Comparison of ENCODE assay signal across 1 cellular context in genomic region chr11:19714387-19715363, GRCh38.
A peak's percentile ranks its signal among the peaks of the same experiment; 100 is the strongest.
TF ChIP-seq lines count a peak whose summit lies in the region.

No MANE protein-coding gene starts in this region.

TF ChIP-seq in K562, 482 proteins besides CTCF, POLR2A, EP300 and RAD21 (continued from another document):
- TF ChIP-seq VEZF1 (CRISPR knock-in tag; IDR thresholded peaks at IDR 0.05) (peak; percentile 34), KAT2B (IDR thresholded peaks at IDR 0.05; ENCODE audit: low read depth, low read length) (no peak), RERE (CRISPR knock-in tag; IDR thresholded peaks at IDR 0.05; ENCODE audit: borderline replicate concordance) (no peak), FOXP1 (CRISPR knock-in tag; IDR thresholded peaks at IDR 0.05) (no peak), NR2C1 (IDR thresholded peaks at IDR 0.05) (no peak), NR2C1 (tag; IDR thresholded peaks at IDR 0.05) (no peak)
- TF ChIP-seq, protein P1, sequence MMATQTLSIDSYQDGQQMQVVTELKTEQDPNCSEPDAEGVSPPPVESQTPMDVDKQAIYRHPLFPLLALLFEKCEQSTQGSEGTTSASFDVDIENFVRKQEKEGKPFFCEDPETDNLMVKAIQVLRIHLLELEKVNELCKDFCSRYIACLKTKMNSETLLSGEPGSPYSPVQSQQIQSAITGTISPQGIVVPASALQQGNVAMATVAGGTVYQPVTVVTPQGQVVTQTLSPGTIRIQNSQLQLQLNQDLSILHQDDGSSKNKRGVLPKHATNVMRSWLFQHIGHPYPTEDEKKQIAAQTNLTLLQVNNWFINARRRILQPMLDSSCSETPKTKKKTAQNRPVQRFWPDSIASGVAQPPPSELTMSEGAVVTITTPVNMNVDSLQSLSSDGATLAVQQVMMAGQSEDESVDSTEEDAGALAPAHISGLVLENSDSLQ (IDR thresholded peaks at IDR 0.05), result peak; percentile 86
- TF ChIP-seq, protein P2, sequence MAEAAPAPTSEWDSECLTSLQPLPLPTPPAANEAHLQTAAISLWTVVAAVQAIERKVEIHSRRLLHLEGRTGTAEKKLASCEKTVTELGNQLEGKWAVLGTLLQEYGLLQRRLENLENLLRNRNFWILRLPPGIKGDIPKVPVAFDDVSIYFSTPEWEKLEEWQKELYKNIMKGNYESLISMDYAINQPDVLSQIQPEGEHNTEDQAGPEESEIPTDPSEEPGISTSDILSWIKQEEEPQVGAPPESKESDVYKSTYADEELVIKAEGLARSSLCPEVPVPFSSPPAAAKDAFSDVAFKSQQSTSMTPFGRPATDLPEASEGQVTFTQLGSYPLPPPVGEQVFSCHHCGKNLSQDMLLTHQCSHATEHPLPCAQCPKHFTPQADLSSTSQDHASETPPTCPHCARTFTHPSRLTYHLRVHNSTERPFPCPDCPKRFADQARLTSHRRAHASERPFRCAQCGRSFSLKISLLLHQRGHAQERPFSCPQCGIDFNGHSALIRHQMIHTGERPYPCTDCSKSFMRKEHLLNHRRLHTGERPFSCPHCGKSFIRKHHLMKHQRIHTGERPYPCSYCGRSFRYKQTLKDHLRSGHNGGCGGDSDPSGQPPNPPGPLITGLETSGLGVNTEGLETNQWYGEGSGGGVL (CRISPR knock-in tag; IDR thresholded peaks at IDR 0.05), result no peak
- TF ChIP-seq, protein P3, sequence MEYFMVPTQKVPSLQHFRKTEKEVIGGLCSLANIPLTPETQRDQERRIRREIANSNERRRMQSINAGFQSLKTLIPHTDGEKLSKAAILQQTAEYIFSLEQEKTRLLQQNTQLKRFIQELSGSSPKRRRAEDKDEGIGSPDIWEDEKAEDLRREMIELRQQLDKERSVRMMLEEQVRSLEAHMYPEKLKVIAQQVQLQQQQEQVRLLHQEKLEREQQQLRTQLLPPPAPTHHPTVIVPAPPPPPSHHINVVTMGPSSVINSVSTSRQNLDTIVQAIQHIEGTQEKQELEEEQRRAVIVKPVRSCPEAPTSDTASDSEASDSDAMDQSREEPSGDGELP (CRISPR knock-in tag; IDR thresholded peaks at IDR 0.05; ENCODE audit: borderline replicate concordance), result 0 out of 2 replicates have a peak, but pooled peaks have one; percentile 3
- TF ChIP-seq, protein P4, sequence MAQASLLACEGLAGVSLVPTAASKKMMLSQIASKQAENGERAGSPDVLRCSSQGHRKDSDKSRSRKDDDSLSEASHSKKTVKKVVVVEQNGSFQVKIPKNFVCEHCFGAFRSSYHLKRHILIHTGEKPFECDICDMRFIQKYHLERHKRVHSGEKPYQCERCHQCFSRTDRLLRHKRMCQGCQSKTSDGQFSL (CRISPR knock-in tag; IDR thresholded peaks at IDR 0.05), result no peak
- TF ChIP-seq, protein P4 (tag; IDR thresholded peaks at IDR 0.05), result no peak
